Comparison of ENCODE assay signal across 17 cellular contexts in genomic region chr2:143280097-143280757, GRCh38.
DNase-seq lines count a peak whose midpoint lies in the region; ATAC-seq, FAIRE-seq and TF ChIP-seq lines count a peak whose summit lies in the region.
"Had no signal": no experiment of that assay in that cellular context is flagged by ENCODE, and none has a peak within 500 bp of the region (broad histone marks: within the 10 kb centered on the region; RNA-seq: fewer than 3 reads in every experiment).

No MANE protein-coding gene starts in this region.

- FAIRE-seq in GM12892 (lab: Jason Lieb, UNC): peak; percentile 36
- FAIRE-seq: HTR-8/SVneo had no signal

- H3K4me1 Mint-ChIP-seq in activated naive CD4-positive, alpha-beta T cell treated with anti-CD3 and anti-CD28 coated beads, Interleukin-2, amount 10 ng/mL, durations not matched to agents 7 days and 5 days: peaks cover 28% of the 10 kb centered on the region
- H3K4me1 Mint-ChIP-seq in stimulated activated effector memory CD8-positive, alpha-beta T cell treated with anti-CD3 and anti-CD28 coated beads, Interleukin-12 subunit alpha, Interleukin-12 subunit beta, amount 100 ng/mL, for 72 hours: peaks cover 78% of the 10 kb centered on the region

- no peak for TF ChIP-seq POLR2A in GM12892 (IDR thresholded peaks at IDR 0.05; ENCODE audit: low read depth, low read length)

- CTCF ChIA-PET in activated naive CD4-positive, alpha-beta T cell treated with anti-CD3 and anti-CD28 coated beads, Interleukin-2, amount 10 ng/mL, durations not matched to agents 7 days and 5 days (lab: Charles Lee): interaction anchor here (1.4 to 3.5 kb wide), 2 partner anchors 10 to 19 kb away, joined by 5 to 13 read pairs; no protein-coding TSS in a partner anchor

- peaks cover 0 to under 1% of the 10 kb centered on the region in 2 donors for H3K9me3 Mint-ChIP-seq in activated naive CD4-positive, alpha-beta T cell treated with anti-CD3 and anti-CD28 coated beads, Interleukin-2, amount 50 U/mL, for 72 hours
- H3K9me3 Mint-ChIP-seq in activated naive CD4-positive, alpha-beta T cell treated with anti-CD3 and anti-CD28 coated beads, Interleukin-2, amount 10 ng/mL, durations not matched to agents 7 days and 5 days: no peaks in the 10 kb centered on the region
- H3K9me3 Mint-ChIP-seq in stimulated activated effector memory CD8-positive, alpha-beta T cell treated with anti-CD3 and anti-CD28 coated beads, Interleukin-12 subunit alpha, Interleukin-12 subunit beta, amount 100 ng/mL, for 72 hours: no peaks in the 10 kb centered on the region

- H3K4me3 Mint-ChIP-seq in activated naive CD4-positive, alpha-beta T cell treated with anti-CD3 and anti-CD28 coated beads, Interleukin-2, amount 10 ng/mL, durations not matched to agents 7 days and 5 days: no peak overlapping the region
- H3K4me3 Mint-ChIP-seq in stimulated activated effector memory CD8-positive, alpha-beta T cell treated with anti-CD3 and anti-CD28 coated beads, Interleukin-12 subunit alpha, Interleukin-12 subunit beta, amount 100 ng/mL, for 72 hours: peak overlapping the region; percentile 41

- peaks cover 3% of the 10 kb centered on the region for H3K36me3 ChIP-seq in effector memory CD4-positive, alpha-beta T cell (ENCODE audit: control insufficient read depth, insufficient read depth, low read length)
- H3K36me3 ChIP-seq: BE2C had no signal

- ATAC-seq in activated naive CD4-positive, alpha-beta T cell treated with anti-CD3 and anti-CD28 coated beads, Interleukin-2, amount 50 U/mL, for 72 hours: peak; percentile 50 to 60
- ATAC-seq in stimulated activated effector memory CD8-positive, alpha-beta T cell treated with anti-CD3 and anti-CD28 coated beads, Interleukin-12 subunit alpha, Interleukin-12 subunit beta, amount 100 ng/mL, for 72 hours: peak; percentile 83
- ATAC-seq in GM19395 (IDR thresholded peaks at IDR 0.05; ENCODE audit: unreplicated experiment): no peak
- ATAC-seq: Panc1, Right ventricle myocardium inferior had no signal

- DNase-seq in activated naive CD4-positive, alpha-beta T cell treated with anti-CD3 and anti-CD28 coated beads, Interleukin-2, amount 50 U/mL, for 72 hours (ENCODE audit: low spot score in 2 of 2): no peak
- DNase-seq in activated naive CD4-positive, alpha-beta T cell treated with anti-CD3 and anti-CD28 coated beads, Interleukin-2, amount 10 ng/mL, durations not matched to agents 7 days and 5 days: no peak
- DNase-seq in GM12892 (ENCODE audit: insufficient read length) (no peak), hypothalamus (lab: John Stamatoyannopoulos, UW) (no peak)
- no peak for DNase-seq in effector memory CD4-positive, alpha-beta T cell
- DNase-seq in stimulated activated effector memory CD8-positive, alpha-beta T cell treated with anti-CD3 and anti-CD28 coated beads, Interleukin-12 subunit alpha, Interleukin-12 subunit beta, amount 100 ng/mL, for 72 hours (ENCODE audit: low spot score in 2 of 2): no peak
- DNase-seq: BE2C, HCEC 1CT, MV-4-11, NCI-H1417 treated with DMSO at 0.1 percent for 48 hours, NCI-H2029, NCI-H2171 treated with DMSO at 0.1 percent for 48 hours, NCI-H82 had no signal

- no peaks in the 10 kb centered on the region for H3K36me3 Mint-ChIP-seq in activated naive CD4-positive, alpha-beta T cell treated with anti-CD3 and anti-CD28 coated beads, Interleukin-2, amount 50 U/mL, for 72 hours
- peaks cover 35% of the 10 kb centered on the region for H3K36me3 Mint-ChIP-seq in activated naive CD4-positive, alpha-beta T cell treated with anti-CD3 and anti-CD28 coated beads, Interleukin-2, amount 10 ng/mL, durations not matched to agents 7 days and 5 days
- no peaks in the 10 kb centered on the region for H3K36me3 Mint-ChIP-seq in stimulated activated effector memory CD8-positive, alpha-beta T cell treated with anti-CD3 and anti-CD28 coated beads, Interleukin-12 subunit alpha, Interleukin-12 subunit beta, amount 100 ng/mL, for 72 hours

- peak overlapping the region; percentile 45 to 78 for H3K27ac Mint-ChIP-seq in activated naive CD4-positive, alpha-beta T cell treated with anti-CD3 and anti-CD28 coated beads, Interleukin-2, amount 50 U/mL, for 72 hours
- H3K27ac Mint-ChIP-seq in activated naive CD4-positive, alpha-beta T cell treated with anti-CD3 and anti-CD28 coated beads, Interleukin-2, amount 10 ng/mL, durations not matched to agents 7 days and 5 days: no peak overlapping the region
- H3K27ac Mint-ChIP-seq in stimulated activated effector memory CD8-positive, alpha-beta T cell treated with anti-CD3 and anti-CD28 coated beads, Interleukin-12 subunit alpha, Interleukin-12 subunit beta, amount 100 ng/mL, for 72 hours: peak overlapping the region; percentile 93

- no peaks in the 10 kb centered on the region for H3K27me3 Mint-ChIP-seq in activated naive CD4-positive, alpha-beta T cell treated with anti-CD3 and anti-CD28 coated beads, Interleukin-2, amount 10 ng/mL, durations not matched to agents 7 days and 5 days

- no peaks in the 10 kb centered on the region for H3K27me3 ChIP-seq in effector memory CD4-positive, alpha-beta T cell (replicated peaks; ENCODE audit: control insufficient read depth, insufficient read depth, low read length, poor library complexity, severe bottlenecking)
- H3K27me3 ChIP-seq: BE2C had no signal

- peak overlapping the region; percentile 2 for H3K27ac ChIP-seq in effector memory CD4-positive, alpha-beta T cell (ENCODE audit: insufficient read depth, low read length, poor library complexity, severe bottlenecking)

- no peaks in the 10 kb centered on the region for H3K9me3 ChIP-seq in effector memory CD4-positive, alpha-beta T cell (ENCODE audit: control insufficient read depth, low read length)
- H3K9me3 ChIP-seq: BE2C had no signal

- H3K4me3 ChIP-seq in effector memory CD4-positive, alpha-beta T cell (ENCODE audit: insufficient read depth, low read depth, low read length, poor library complexity, severe bottlenecking): no peak overlapping the region

- peaks cover 8% of the 10 kb centered on the region for H3K4me1 ChIP-seq in effector memory CD4-positive, alpha-beta T cell (ENCODE audit: control insufficient read depth, insufficient read depth, low read length, poor library complexity, severe bottlenecking)
- H3K4me1 ChIP-seq: BE2C had no signal
